In genomic region chr2:162994718-162995117, GRCh38 we compare ENCODE assay signal across 23 cellular contexts.
A peak's percentile ranks its signal among the peaks of the same experiment; 100 is the strongest.
DNase-seq lines count a peak whose midpoint lies in the region; ATAC-seq, FAIRE-seq and TF ChIP-seq lines count a peak whose summit lies in the region.
"Had no signal": no experiment of that assay in that cellular context is flagged by ENCODE, and none has a peak within 500 bp of the region (broad histone marks: within the 10 kb centered on the region; RNA-seq: fewer than 3 reads in every experiment).

No MANE protein-coding gene starts in this region.

- H3K27ac ChIP-seq in GM23338 (ENCODE audit: low read depth), result no peak overlapping the region
- H3K27ac ChIP-seq in GM12878 (ENCODE audit: control insufficient read depth, insufficient read depth), result no peak overlapping the region
- H3K27ac ChIP-seq in Peyer's patch, result no peak overlapping the region

- H3K36me3 ChIP-seq in GM23338 (ENCODE audit: insufficient read depth), result no peaks in the 10 kb centered on the region
- H3K36me3 ChIP-seq in GM12878 (ENCODE audit: control insufficient read depth in 2 of 2, insufficient read depth in 2 of 2, low read length in 1 of 2), result no peaks in the 10 kb centered on the region
- no peaks in the 10 kb centered on the region for H3K36me3 ChIP-seq in Peyer's patch
- H3K36me3 ChIP-seq: MG63 had no signal

- intact Hi-C loops in GM12878 (cut with micrococcal nuclease; ENCODE audit: unreplicated experiment), result no loop called here

- H3K9ac ChIP-seq in GM12878 (ENCODE audit: control insufficient read depth, insufficient read depth, low read length), result no peak overlapping the region

- CTCF ChIA-PET in GM12878 (lab: Yijun Ruan, JAX), result no interaction called here
- CTCF ChIA-PET in HEK293T (lab: Yijun Ruan, JAX), result no interaction called here

- H3K79me2 ChIP-seq in GM23338 (replicated peaks; ENCODE audit: insufficient read depth) (no peaks in the 10 kb centered on the region), GM12878 (ENCODE audit: control insufficient read depth, insufficient read depth, low read length) (no peaks in the 10 kb centered on the region)

- BruUV-seq in GM12878 (replicated peaks; lab: Mats Ljungman, UMichigan), result no TSS peak

- no peaks in the 10 kb centered on the region for H4K20me1 ChIP-seq in GM23338 (replicated peaks; ENCODE audit: insufficient read depth)
- no peaks in the 10 kb centered on the region for H4K20me1 ChIP-seq in GM12878 (ENCODE audit: control insufficient read depth, insufficient read depth)

- TF ChIP-seq RAD21 in GM12878 (IDR thresholded peaks at IDR 0.05; ENCODE audit: insufficient read depth, low read depth, low read length), result no peak

- H3K4me3 Mint-ChIP-seq in GM23338, result no peak overlapping the region

- no peak for DNase-seq in GM23338 (ENCODE audit: low spot score)
- DNase-seq in GM12878 (ENCODE audit: low read depth, low spot score), result no peak
- no peak for DNase-seq in HEK293T (ENCODE audit: extremely low spot score)
- DNase-seq in Peyer's patch, result no peak
- DNase-seq: Calu3; KG1; MG63; NCI-H1105 treated with DMSO at 0.1 percent for 48 hours; NCI-H146; NCI-H1930; NCI-H446; NCI-H524 treated with DMSO at 0.1 percent for 48 hours; NCI-H774; NK-92 treated with Interleukin-12 subunit alpha and Interleukin-12 subunit beta, amount 100 ng/mL, for 24 hours; PC-3; T-helper 1 cell had no signal

- ATAC-seq in GM18502 (IDR thresholded peaks at IDR 0.05; ENCODE audit: poor library complexity, unreplicated experiment) (peak; percentile 66), GM23338 (peak; percentile 27; the same call in 1 of the 3 replicates), HG03520 (IDR thresholded peaks at IDR 0.05; ENCODE audit: unreplicated experiment) (peak; percentile 47), GM12878 (0 out of 3 replicates have a peak, but pooled peaks have one; percentile 24), HG03280 (IDR thresholded peaks at IDR 0.05; ENCODE audit: unreplicated experiment) (no peak)
- ATAC-seq: PC-3, Right ventricle myocardium inferior had no signal

- no peaks in the 10 kb centered on the region for H3K9me3 Mint-ChIP-seq in GM23338

- TF ChIP-seq CTCF in GM23338 (conservative IDR thresholded peaks at IDR 0.05; ENCODE audit: low read depth in 2 of 2), result peak in 1 of 2 experiments; percentile 26; a peak in 2 of 4 replicates
- no peak for TF ChIP-seq CTCF in GM12878 (IDR thresholded peaks at IDR 0.05 in 2 of 3, conservative IDR thresholded peaks at IDR 0.05 in 1 of 3; ENCODE audit: control insufficient read depth in 2 of 3, extremely low read depth in 1 of 3, insufficient read depth in 1 of 3, low read depth in 3 of 3, low read length in 3 of 3)
- no peak for TF ChIP-seq CTCF in Peyer's patch (IDR thresholded peaks at IDR 0.05)

- H3K4me2 ChIP-seq in GM23338 (no peak overlapping the region), GM12878 (ENCODE audit: control insufficient read depth, insufficient read depth) (no peak overlapping the region)

- TF ChIP-seq POLR2A in GM12878 (IDR thresholded peaks at IDR 0.05; ENCODE audit: low read depth, low read length), result no peak
- TF ChIP-seq POLR2A in Peyer's patch (IDR thresholded peaks at IDR 0.05), result no peak

- H3F3A ChIP-seq in GM23338 (replicated peaks; ENCODE audit: low read depth), result no peaks in the 10 kb centered on the region

- no peaks in the 10 kb centered on the region for H3K9me3 ChIP-seq in GM12878 (replicated peaks; ENCODE audit: control insufficient read depth, insufficient read depth, low read length)
- H3K9me3 ChIP-seq in Peyer's patch, result no peaks in the 10 kb centered on the region
- H3K9me3 ChIP-seq: MG63 had no signal

- H2AFZ ChIP-seq in GM23338 (no peak overlapping the region), GM12878 (ENCODE audit: control insufficient read depth, low read depth, low read length) (no peak overlapping the region)

- no peaks in the 10 kb centered on the region for H3K4me1 ChIP-seq in GM23338 (ENCODE audit: insufficient read depth)
- H3K4me1 ChIP-seq in GM12878 (ENCODE audit: control insufficient read depth, insufficient read depth, low read length), result no peaks in the 10 kb centered on the region
- H3K4me1 ChIP-seq in Peyer's patch, result no peaks in the 10 kb centered on the region

- H3K4me3 ChIP-seq in GM23338 (no peak overlapping the region), GM12878 (no peak overlapping the region), Peyer's patch (no peak overlapping the region)
- H3K4me3 ChIP-seq: MG63 had no signal

- in situ Hi-C loops in GM12878 (cut with MboI), result no loop called here

- H3K9me2 ChIP-seq in GM23338 (ENCODE audit: insufficient read depth), result no peaks in the 10 kb centered on the region

- H3K27me3 ChIP-seq in GM23338 (ENCODE audit: insufficient read depth), result no peaks in the 10 kb centered on the region
- H3K27me3 ChIP-seq in GM12878 (replicated peaks in 1 of 2; ENCODE audit: control insufficient read depth in 2 of 2, insufficient read depth in 2 of 2, low read length in 1 of 2), result no peaks in the 10 kb centered on the region
- no peaks in the 10 kb centered on the region for H3K27me3 ChIP-seq in Peyer's patch
- H3K27me3 ChIP-seq: MG63 had no signal

- H3K4me1 Mint-ChIP-seq in GM23338, result no peaks in the 10 kb centered on the region; the same call in 2 of the 3 replicates

- POLR2A ChIA-PET in GM12878 (lab: Charles Lee), result no interaction called here
- POLR2A ChIA-PET in HEK293T (lab: Yijun Ruan, JAX), result no interaction called here

- no peak overlapping the region for H3K27ac Mint-ChIP-seq in GM23338

- no peaks in the 10 kb centered on the region for H3K36me3 Mint-ChIP-seq in GM23338 (ENCODE audit: low read depth)

- no peak for FAIRE-seq in GM12878 (lab: Jason Lieb, UNC)
- FAIRE-seq: GM19239, H54, HTR-8/SVneo had no signal

- no peaks in the 10 kb centered on the region for H3K27me3 Mint-ChIP-seq in GM23338 (ENCODE audit: insufficient read depth, low read depth, poor library complexity)

- RAD21 ChIA-PET in GM12878 (lab: Charles Lee; ENCODE audit: unreplicated experiment), result no interaction called here

- TF ChIP-seq EP300 in GM12878 (IDR thresholded peaks at IDR 0.05; ENCODE audit: borderline replicate concordance in 1 of 2, control insufficient read depth in 1 of 2, low read depth in 2 of 2, low read length in 2 of 2), result no peak

- SMC1A ChIA-PET in GM12878 (lab: Charles Lee; ENCODE audit: uncharacterized antibody, unreplicated experiment), result no interaction called here

TF ChIP-seq in GM12878, 131 proteins besides CTCF, POLR2A, EP300 and RAD21 (continues in another document):
- no peak for TF ChIP-seq CBFB (IDR thresholded peaks at IDR 0.05; ENCODE audit: low read depth)

TF ChIP-seq in HEK293T, 16 proteins besides CTCF, POLR2A, EP300 and RAD21:
- no peak for TF ChIP-seq FOXK2 (IDR thresholded peaks at IDR 0.05)
- TF ChIP-seq ZNF384 (IDR thresholded peaks at IDR 0.05), result no peak
- no peak for TF ChIP-seq BHLHE40 (IDR thresholded peaks at IDR 0.05; ENCODE audit: borderline replicate concordance)
- TF ChIP-seq CTBP1 (IDR thresholded peaks at IDR 0.05; ENCODE audit: borderline replicate concordance), result no peak
- TF ChIP-seq L3MBTL2 (conservative IDR thresholded peaks at IDR 0.05), result no peak
- no peak for TF ChIP-seq SUZ12 (IDR thresholded peaks at IDR 0.05)
- no peak for TF ChIP-seq LEF1 (IDR thresholded peaks at IDR 0.05; ENCODE audit: borderline replicate concordance)
- no peak for TF ChIP-seq PKNOX1 (IDR thresholded peaks at IDR 0.05)
- no peak for TF ChIP-seq SP1 (IDR thresholded peaks at IDR 0.05)
- TF ChIP-seq HDGF (IDR thresholded peaks at IDR 0.05; ENCODE audit: borderline replicate concordance), result no peak
- TF ChIP-seq ELF4 (IDR thresholded peaks at IDR 0.05), result no peak
- TF ChIP-seq FOXA1 (IDR thresholded peaks at IDR 0.05), result no peak
- TF ChIP-seq TARDBP (IDR thresholded peaks at IDR 0.05), result no peak
- TF ChIP-seq FOXM1 (IDR thresholded peaks at IDR 0.05; ENCODE audit: borderline replicate concordance), result no peak
- no peak for TF ChIP-seq NFRKB (IDR thresholded peaks at IDR 0.05)
